1 cellular context compared by ENCODE assay signal in the genomic region with DNA sequence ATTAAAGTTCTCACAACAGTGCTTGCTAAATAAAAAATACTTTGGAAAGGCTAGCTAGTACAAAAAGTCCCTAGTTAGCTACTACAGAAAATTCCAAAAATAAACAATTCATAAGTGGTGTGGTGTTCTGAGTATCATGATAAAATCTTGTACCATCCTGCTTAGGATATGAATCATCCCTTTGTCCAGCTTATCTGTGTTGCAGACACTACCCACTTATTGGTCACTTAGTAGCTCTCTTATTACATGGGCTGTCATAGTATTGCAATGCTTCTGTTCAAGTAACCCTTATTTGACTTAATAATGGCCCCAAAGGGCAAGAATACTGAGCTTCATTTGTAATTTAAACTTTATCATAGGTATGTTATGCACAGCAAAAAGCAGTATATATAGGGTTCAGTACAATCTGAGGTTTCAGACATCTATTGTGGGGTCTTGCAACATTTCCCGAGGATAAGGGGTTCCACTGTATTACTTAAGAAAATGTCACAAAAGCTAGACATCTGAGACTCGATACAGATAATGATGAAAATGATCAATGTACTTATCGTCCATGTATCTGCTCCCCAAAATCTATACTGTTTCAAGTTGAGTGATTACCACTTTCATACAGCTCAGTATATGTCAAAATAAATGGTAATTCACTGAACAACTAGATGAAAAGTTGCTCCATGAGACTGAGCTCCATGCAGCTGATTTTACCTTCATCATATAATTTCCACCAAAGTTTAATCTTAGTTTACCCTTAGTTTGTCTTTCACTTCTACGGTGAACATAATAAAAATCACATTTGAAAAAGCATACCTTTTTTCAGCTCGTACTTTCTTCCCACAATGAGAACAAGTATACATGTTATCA.
TF ChIP-seq lines count a peak whose summit lies in the region.

No MANE protein-coding gene starts in this region.

TF ChIP-seq in K562, 482 proteins besides CTCF, POLR2A, EP300 and RAD21 (continued from another document and continues in another):
- TF ChIP-seq TARDBP (IDR thresholded peaks at IDR 0.05) (no peak), ZNF197 (CRISPR knock-in tag; IDR thresholded peaks at IDR 0.05; ENCODE audit: low read depth) (no peak), RCOR1 (IDR thresholded peaks at IDR 0.05; ENCODE audit: borderline replicate concordance in 1 of 2, low read depth in 2 of 2, low read length in 2 of 2) (0 out of 4 replicates have a peak, but pooled peaks of 1 of the 2 experiments have one; percentile 13), TCF3 (CRISPR knock-in tag; IDR thresholded peaks at IDR 0.05) (0 out of 2 replicates have a peak, but pooled peaks have one; percentile 26), CTBP1 (IDR thresholded peaks at IDR 0.05; ENCODE audit: borderline replicate concordance) (peak; percentile 69), MEIS2 (IDR thresholded peaks at IDR 0.05; ENCODE audit: partially characterized antibody) (peak; percentile 84), ERF (CRISPR knock-in tag; IDR thresholded peaks at IDR 0.05) (no peak), SMARCC2 (IDR thresholded peaks at IDR 0.05; ENCODE audit: low read depth) (peak; percentile 81), RHOXF2B (CRISPR knock-in tag; conservative IDR thresholded peaks at IDR 0.05) (no peak), ZNF589 (CRISPR knock-in tag; IDR thresholded peaks at IDR 0.05; ENCODE audit: low read depth) (peak; percentile 92), MEF2D (tag; conservative IDR thresholded peaks at IDR 0.05; ENCODE audit: low read depth) (peak; percentile 59; the same call in 1 of the 2 replicates), BRD9 (IDR thresholded peaks at IDR 0.05; ENCODE audit: low read depth, partially characterized antibody) (peak; percentile 30), CEBPG (CRISPR knock-in tag; IDR thresholded peaks at IDR 0.05) (no peak), CEBPG (tag; conservative IDR thresholded peaks at IDR 0.05 in 1 of 2, IDR thresholded peaks at IDR 0.05 in 1 of 2) (peak in 1 of 2 experiments; percentile 67; a peak in 2 of 4 replicates), POLR2G (IDR thresholded peaks at IDR 0.05; ENCODE audit: low read depth, low read length) (no peak), PRPF4 (IDR thresholded peaks at IDR 0.05; ENCODE audit: insufficient read depth, low read depth, low read length, poor library complexity, severe bottlenecking) (no peak), ZNF212 (CRISPR knock-in tag; IDR thresholded peaks at IDR 0.05) (no peak), CBFA2T3 (IDR thresholded peaks at IDR 0.05) (0 out of 2 replicates have a peak, but pooled peaks have one; percentile 37), TAL1 (IDR thresholded peaks at IDR 0.05) (peak; percentile 31; the same call in 1 of the 2 replicates), ETS2 (tag; IDR thresholded peaks at IDR 0.05; ENCODE audit: borderline replicate concordance, poor library complexity, severe bottlenecking) (no peak), KLF10 (CRISPR knock-in tag; IDR thresholded peaks at IDR 0.05) (no peak), NCOA2 (IDR thresholded peaks at IDR 0.05; ENCODE audit: partially characterized antibody in 2 of 2) (peak in 1 of 2 experiments; percentile 57), SOX6 (IDR thresholded peaks at IDR 0.05) (peak; percentile 99), SMAD1 (IDR thresholded peaks at IDR 0.05; ENCODE audit: low read depth, low read length, partially characterized antibody) (no peak), MXI1 (IDR thresholded peaks at IDR 0.05; ENCODE audit: low read depth, low read length) (no peak), TAF1 (IDR thresholded peaks at IDR 0.05; ENCODE audit: control insufficient read depth, extremely low read depth, insufficient read depth, low read length, severe bottlenecking) (no peak), JUN (IDR thresholded peaks at IDR 0.05; ENCODE audit: borderline replicate concordance, low read depth, low read length) (peak; percentile 82), JUN (CRISPR knock-in tag; IDR thresholded peaks at IDR 0.05; ENCODE audit: borderline replicate concordance) (no peak), DPF2 (IDR thresholded peaks at IDR 0.05) (peak; percentile 89), MBD2 (IDR thresholded peaks at IDR 0.05; ENCODE audit: borderline replicate concordance, low read depth) (0 out of 2 replicates have a peak, but pooled peaks have one; percentile 29), TEAD1 (CRISPR knock-in tag; IDR thresholded peaks at IDR 0.05) (0 out of 4 replicates have a peak, but pooled peaks of 1 of the 2 experiments have one; percentile 19), CBFA2T2 (conservative IDR thresholded peaks at IDR 0.05) (0 out of 2 replicates have a peak, but pooled peaks have one; percentile 2), FOS (IDR thresholded peaks at IDR 0.05; ENCODE audit: extremely low read depth, insufficient read length) (peak; percentile 8), CHCHD3 (CRISPR knock-in tag; IDR thresholded peaks at IDR 0.05) (no peak), ZNF583 (CRISPR knock-in tag; IDR thresholded peaks at IDR 0.05) (peak; percentile 93), ETV1 (tag; conservative IDR thresholded peaks at IDR 0.05; ENCODE audit: low read depth) (0 out of 2 replicates have a peak, but pooled peaks have one; percentile 28)
- TF ChIP-seq, protein P1, sequence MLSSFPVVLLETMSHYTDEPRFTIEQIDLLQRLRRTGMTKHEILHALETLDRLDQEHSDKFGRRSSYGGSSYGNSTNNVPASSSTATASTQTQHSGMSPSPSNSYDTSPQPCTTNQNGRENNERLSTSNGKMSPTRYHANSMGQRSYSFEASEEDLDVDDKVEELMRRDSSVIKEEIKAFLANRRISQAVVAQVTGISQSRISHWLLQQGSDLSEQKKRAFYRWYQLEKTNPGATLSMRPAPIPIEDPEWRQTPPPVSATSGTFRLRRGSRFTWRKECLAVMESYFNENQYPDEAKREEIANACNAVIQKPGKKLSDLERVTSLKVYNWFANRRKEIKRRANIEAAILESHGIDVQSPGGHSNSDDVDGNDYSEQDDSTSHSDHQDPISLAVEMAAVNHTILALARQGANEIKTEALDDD (IDR thresholded peaks at IDR 0.05) = peak; percentile 42; the same call in 1 of the 2 replicates
- TF ChIP-seq, protein P2, sequence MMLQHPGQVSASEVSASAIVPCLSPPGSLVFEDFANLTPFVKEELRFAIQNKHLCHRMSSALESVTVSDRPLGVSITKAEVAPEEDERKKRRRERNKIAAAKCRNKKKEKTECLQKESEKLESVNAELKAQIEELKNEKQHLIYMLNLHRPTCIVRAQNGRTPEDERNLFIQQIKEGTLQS (IDR thresholded peaks at IDR 0.05) = peak; percentile 80
- TF ChIP-seq, protein P2 (CRISPR knock-in tag; conservative IDR thresholded peaks at IDR 0.05) = no peak
- TF ChIP-seq, protein P3, sequence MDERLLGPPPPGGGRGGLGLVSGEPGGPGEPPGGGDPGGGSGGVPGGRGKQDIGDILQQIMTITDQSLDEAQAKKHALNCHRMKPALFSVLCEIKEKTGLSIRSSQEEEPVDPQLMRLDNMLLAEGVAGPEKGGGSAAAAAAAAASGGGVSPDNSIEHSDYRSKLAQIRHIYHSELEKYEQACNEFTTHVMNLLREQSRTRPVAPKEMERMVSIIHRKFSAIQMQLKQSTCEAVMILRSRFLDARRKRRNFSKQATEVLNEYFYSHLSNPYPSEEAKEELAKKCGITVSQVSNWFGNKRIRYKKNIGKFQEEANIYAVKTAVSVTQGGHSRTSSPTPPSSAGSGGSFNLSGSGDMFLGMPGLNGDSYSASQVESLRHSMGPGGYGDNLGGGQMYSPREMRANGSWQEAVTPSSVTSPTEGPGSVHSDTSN (CRISPR knock-in tag; IDR thresholded peaks at IDR 0.05; ENCODE audit: low read depth) = no peak
- TF ChIP-seq, protein P3 (tag; conservative IDR thresholded peaks at IDR 0.05; ENCODE audit: low read depth) = 0 out of 2 replicates have a peak, but pooled peaks have one; percentile 29
- TF ChIP-seq, protein P4, sequence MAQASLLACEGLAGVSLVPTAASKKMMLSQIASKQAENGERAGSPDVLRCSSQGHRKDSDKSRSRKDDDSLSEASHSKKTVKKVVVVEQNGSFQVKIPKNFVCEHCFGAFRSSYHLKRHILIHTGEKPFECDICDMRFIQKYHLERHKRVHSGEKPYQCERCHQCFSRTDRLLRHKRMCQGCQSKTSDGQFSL (CRISPR knock-in tag; IDR thresholded peaks at IDR 0.05) = no peak
- TF ChIP-seq, protein P4 (tag; IDR thresholded peaks at IDR 0.05) = no peak
- TF ChIP-seq, protein P5, sequence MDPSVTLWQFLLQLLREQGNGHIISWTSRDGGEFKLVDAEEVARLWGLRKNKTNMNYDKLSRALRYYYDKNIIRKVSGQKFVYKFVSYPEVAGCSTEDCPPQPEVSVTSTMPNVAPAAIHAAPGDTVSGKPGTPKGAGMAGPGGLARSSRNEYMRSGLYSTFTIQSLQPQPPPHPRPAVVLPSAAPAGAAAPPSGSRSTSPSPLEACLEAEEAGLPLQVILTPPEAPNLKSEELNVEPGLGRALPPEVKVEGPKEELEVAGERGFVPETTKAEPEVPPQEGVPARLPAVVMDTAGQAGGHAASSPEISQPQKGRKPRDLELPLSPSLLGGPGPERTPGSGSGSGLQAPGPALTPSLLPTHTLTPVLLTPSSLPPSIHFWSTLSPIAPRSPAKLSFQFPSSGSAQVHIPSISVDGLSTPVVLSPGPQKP (CRISPR knock-in tag; IDR thresholded peaks at IDR 0.05) = no peak
- TF ChIP-seq, protein P6, sequence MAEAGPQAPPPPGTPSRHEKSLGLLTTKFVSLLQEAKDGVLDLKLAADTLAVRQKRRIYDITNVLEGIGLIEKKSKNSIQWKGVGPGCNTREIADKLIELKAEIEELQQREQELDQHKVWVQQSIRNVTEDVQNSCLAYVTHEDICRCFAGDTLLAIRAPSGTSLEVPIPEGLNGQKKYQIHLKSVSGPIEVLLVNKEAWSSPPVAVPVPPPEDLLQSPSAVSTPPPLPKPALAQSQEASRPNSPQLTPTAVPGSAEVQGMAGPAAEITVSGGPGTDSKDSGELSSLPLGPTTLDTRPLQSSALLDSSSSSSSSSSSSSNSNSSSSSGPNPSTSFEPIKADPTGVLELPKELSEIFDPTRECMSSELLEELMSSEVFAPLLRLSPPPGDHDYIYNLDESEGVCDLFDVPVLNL (CRISPR knock-in tag; IDR thresholded peaks at IDR 0.05; ENCODE audit: low read depth) = no peak
- TF ChIP-seq, protein P7, sequence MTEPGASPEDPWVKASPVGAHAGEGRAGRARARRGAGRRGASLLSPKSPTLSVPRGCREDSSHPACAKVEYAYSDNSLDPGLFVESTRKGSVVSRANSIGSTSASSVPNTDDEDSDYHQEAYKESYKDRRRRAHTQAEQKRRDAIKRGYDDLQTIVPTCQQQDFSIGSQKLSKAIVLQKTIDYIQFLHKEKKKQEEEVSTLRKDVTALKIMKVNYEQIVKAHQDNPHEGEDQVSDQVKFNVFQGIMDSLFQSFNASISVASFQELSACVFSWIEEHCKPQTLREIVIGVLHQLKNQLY (CRISPR knock-in tag; conservative IDR thresholded peaks at IDR 0.05) = no peak
- TF ChIP-seq, protein P8, sequence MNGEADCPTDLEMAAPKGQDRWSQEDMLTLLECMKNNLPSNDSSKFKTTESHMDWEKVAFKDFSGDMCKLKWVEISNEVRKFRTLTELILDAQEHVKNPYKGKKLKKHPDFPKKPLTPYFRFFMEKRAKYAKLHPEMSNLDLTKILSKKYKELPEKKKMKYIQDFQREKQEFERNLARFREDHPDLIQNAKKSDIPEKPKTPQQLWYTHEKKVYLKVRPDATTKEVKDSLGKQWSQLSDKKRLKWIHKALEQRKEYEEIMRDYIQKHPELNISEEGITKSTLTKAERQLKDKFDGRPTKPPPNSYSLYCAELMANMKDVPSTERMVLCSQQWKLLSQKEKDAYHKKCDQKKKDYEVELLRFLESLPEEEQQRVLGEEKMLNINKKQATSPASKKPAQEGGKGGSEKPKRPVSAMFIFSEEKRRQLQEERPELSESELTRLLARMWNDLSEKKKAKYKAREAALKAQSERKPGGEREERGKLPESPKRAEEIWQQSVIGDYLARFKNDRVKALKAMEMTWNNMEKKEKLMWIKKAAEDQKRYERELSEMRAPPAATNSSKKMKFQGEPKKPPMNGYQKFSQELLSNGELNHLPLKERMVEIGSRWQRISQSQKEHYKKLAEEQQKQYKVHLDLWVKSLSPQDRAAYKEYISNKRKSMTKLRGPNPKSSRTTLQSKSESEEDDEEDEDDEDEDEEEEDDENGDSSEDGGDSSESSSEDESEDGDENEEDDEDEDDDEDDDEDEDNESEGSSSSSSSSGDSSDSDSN (IDR thresholded peaks at IDR 0.05; ENCODE audit: borderline replicate concordance in 1 of 2, low read depth in 2 of 2, low read length in 2 of 2) = no peak
- TF ChIP-seq, protein P9, sequence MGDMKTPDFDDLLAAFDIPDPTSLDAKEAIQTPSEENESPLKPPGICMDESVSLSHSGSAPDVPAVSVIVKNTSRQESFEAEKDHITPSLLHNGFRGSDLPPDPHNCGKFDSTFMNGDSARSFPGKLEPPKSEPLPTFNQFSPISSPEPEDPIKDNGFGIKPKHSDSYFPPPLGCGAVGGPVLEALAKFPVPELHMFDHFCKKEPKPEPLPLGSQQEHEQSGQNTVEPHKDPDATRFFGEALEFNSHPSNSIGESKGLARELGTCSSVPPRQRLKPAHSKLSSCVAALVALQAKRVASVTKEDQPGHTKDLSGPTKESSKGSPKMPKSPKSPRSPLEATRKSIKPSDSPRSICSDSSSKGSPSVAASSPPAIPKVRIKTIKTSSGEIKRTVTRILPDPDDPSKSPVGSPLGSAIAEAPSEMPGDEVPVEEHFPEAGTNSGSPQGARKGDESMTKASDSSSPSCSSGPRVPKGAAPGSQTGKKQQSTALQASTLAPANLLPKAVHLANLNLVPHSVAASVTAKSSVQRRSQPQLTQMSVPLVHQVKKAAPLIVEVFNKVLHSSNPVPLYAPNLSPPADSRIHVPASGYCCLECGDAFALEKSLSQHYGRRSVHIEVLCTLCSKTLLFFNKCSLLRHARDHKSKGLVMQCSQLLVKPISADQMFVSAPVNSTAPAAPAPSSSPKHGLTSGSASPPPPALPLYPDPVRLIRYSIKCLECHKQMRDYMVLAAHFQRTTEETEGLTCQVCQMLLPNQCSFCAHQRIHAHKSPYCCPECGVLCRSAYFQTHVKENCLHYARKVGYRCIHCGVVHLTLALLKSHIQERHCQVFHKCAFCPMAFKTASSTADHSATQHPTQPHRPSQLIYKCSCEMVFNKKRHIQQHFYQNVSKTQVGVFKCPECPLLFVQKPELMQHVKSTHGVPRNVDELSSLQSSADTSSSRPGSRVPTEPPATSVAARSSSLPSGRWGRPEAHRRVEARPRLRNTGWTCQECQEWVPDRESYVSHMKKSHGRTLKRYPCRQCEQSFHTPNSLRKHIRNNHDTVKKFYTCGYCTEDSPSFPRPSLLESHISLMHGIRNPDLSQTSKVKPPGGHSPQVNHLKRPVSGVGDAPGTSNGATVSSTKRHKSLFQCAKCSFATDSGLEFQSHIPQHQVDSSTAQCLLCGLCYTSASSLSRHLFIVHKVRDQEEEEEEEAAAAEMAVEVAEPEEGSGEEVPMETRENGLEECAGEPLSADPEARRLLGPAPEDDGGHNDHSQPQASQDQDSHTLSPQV (IDR thresholded peaks at IDR 0.05) = peak; percentile 39; the same call in 1 of the 2 replicates
